In the genomic region with DNA sequence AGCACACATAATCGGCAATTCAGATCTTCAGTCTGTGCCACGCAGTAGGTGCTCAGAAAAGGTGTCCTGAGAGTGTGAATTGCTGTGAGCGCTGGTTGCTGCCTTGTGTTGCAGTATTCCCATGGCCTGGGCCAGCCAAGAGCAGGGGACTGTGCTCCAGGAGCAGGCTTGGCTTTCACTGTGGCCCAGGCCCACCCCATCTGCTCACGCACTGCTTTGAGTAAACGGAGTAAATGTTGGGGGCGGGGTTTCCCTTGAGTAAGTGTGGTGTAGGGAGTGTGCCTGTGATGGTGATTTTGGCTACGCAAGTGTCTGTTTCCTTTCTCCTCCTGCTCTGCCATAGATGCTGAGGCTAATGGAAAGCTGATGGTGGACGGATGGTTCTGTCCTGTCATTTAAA, we compare ENCODE assay signal across 13 cellular contexts. TPM values are rescaled to one million over a fixed set of nuclear protein-coding genes. Genes with fewer than 3 reads are reported as not detected.
A peak's percentile ranks its signal among the peaks of the same experiment; 100 is the strongest.
DNase-seq lines count a peak whose midpoint lies in the region; ATAC-seq, FAIRE-seq and TF ChIP-seq lines count a peak whose summit lies in the region.
"Had no signal": no experiment of that assay in that cellular context is flagged by ENCODE, and none has a peak within 500 bp of the region (broad histone marks: within the 10 kb centered on the region; RNA-seq: fewer than 3 reads in every experiment).

No MANE protein-coding gene starts in this region.

- peaks cover 92% of the 10 kb centered on the region for H3K79me2 ChIP-seq in keratinocyte (ENCODE audit: control insufficient read depth, insufficient read depth, low read length)

- peak overlapping the region; percentile 97 for H3K9ac ChIP-seq in keratinocyte (ENCODE audit: control insufficient read depth, extremely low read depth, insufficient read depth, low read length)

- TF ChIP-seq EP300 in tibial nerve (IDR thresholded peaks at IDR 0.05), result no peak

- intact Hi-C loops in adrenal gland (cut with DNase I), result no loop called here

- TF ChIP-seq POLR2A in adrenal gland (IDR thresholded peaks at IDR 0.05) (no peak), tibial nerve (IDR thresholded peaks at IDR 0.05) (no peak)

- H2AFZ ChIP-seq in keratinocyte (ENCODE audit: control insufficient read depth, low read length), result no peak overlapping the region

- H3K36me3 ChIP-seq in adrenal gland (replicated peaks in 1 of 2) (peaks cover 0 to 6% of the 10 kb centered on the region in 2 donors), keratinocyte (ENCODE audit: control insufficient read depth in 2 of 2, extremely low read depth in 1 of 2, insufficient read depth in 2 of 2, low read length in 2 of 2) (peaks cover 14 to 20% of the 10 kb centered on the region in 2 experiments), tibial nerve (peaks cover 0 to 5% (median 0%) of the 10 kb centered on the region in 3 donors)

- no peaks in the 10 kb centered on the region for H3K9me3 Mint-ChIP-seq in activated T-cell treated with anti-CD3 and anti-CD28 coated beads, Interleukin-2, amount 50 U/mL, for 24 hours
- H3K9me3 Mint-ChIP-seq in activated T-cell treated with anti-CD3 and anti-CD28 coated beads, Interleukin-2, amount 50 U/mL, for 4 hours, result no peaks in the 10 kb centered on the region
- H3K9me3 Mint-ChIP-seq: activated naive CD4-positive, alpha-beta T cell treated with anti-CD3 and anti-CD28 coated beads, Interleukin-2, amount 50 U/mL, for 24 hours had no signal

- dilution Hi-C loops in keratinocyte (cut with MboI; ENCODE audit: extremely low pct_ligation_motif_present, low sequenced_read_pairs), result no loop called here

- H3K36me3 Mint-ChIP-seq in activated T-cell treated with anti-CD3 and anti-CD28 coated beads, Interleukin-2, amount 50 U/mL, for 24 hours (ENCODE audit: low read depth), result peaks cover 17% of the 10 kb centered on the region
- peaks cover 2% of the 10 kb centered on the region for H3K36me3 Mint-ChIP-seq in activated T-cell treated with anti-CD3 and anti-CD28 coated beads, Interleukin-2, amount 50 U/mL, for 4 hours (ENCODE audit: insufficient read depth)

- ATAC-seq in activated T-cell treated with anti-CD3 and anti-CD28 coated beads, Interleukin-2, amount 50 U/mL, for 4 hours, result no peak

- H3K27ac Mint-ChIP-seq in activated T-cell treated with anti-CD3 and anti-CD28 coated beads, Interleukin-2, amount 50 U/mL, for 24 hours, result no peak overlapping the region
- H3K27ac Mint-ChIP-seq: activated naive CD4-positive, alpha-beta T cell treated with anti-CD3 and anti-CD28 coated beads, Interleukin-2, amount 50 U/mL, for 24 hours had no signal

- FAIRE-seq in keratinocyte (lab: Jason Lieb, UNC), result no peak
- FAIRE-seq: RCC 7860 had no signal

- H3K27me3 ChIP-seq in adrenal gland (no peaks in the 10 kb centered on the region), keratinocyte (ENCODE audit: control insufficient read depth, extremely low read depth, insufficient read depth, low read length) (no peaks in the 10 kb centered on the region), tibial nerve (no peaks in the 10 kb centered on the region)

- WGBS in adrenal gland, 4 donors, result 70 to 86% (median 77%) methylated on average over 8 of the region's 8 CpGs
- WGBS in tibial nerve, 2 donors, result 87 to 88% methylated on average over 8 of the region's 8 CpGs

- H3K4me3 ChIP-seq in adrenal gland, result peak overlapping the region in 1 of 4 donors; percentile 84
- peak overlapping the region in 2 of 3 experiments; percentile 60 to 95 for H3K4me3 ChIP-seq in keratinocyte (ENCODE audit: control insufficient read depth in 2 of 3, extremely low read depth in 1 of 3, insufficient read depth in 2 of 3, low read depth in 1 of 3, low read length in 3 of 3)
- H3K4me3 ChIP-seq in tibial nerve, result no peak overlapping the region

- peak overlapping the region; percentile 61 to 94 (median 90) for H3K27ac ChIP-seq in adrenal gland
- peak overlapping the region; percentile 98 for H3K27ac ChIP-seq in keratinocyte (ENCODE audit: control insufficient read depth, insufficient read depth, low read length)
- H3K27ac ChIP-seq in tibial nerve, result peak overlapping the region in 3 of 4 donors; percentile 87 to 94 (median 90)
- H3K27ac ChIP-seq: HL-60, VCaP had no signal

- peaks cover 42% of the 10 kb centered on the region for H3K27me3 Mint-ChIP-seq in activated T-cell treated with anti-CD3 and anti-CD28 coated beads, Interleukin-2, amount 50 U/mL, for 24 hours
- peaks cover 19% of the 10 kb centered on the region for H3K27me3 Mint-ChIP-seq in activated T-cell treated with anti-CD3 and anti-CD28 coated beads, Interleukin-2, amount 50 U/mL, for 4 hours (ENCODE audit: low read depth)

- peaks cover 16% of the 10 kb centered on the region for H3K9me1 ChIP-seq in keratinocyte (ENCODE audit: control insufficient read depth, extremely low read depth, insufficient read depth, low read length)

- H4K20me1 ChIP-seq in keratinocyte (ENCODE audit: control insufficient read depth, extremely low read depth, insufficient read depth, low read length), result peaks cover 45% of the 10 kb centered on the region

- no peaks in the 10 kb centered on the region for H3K9me3 ChIP-seq in adrenal gland (replicated peaks in 1 of 3)
- H3K9me3 ChIP-seq in keratinocyte (ENCODE audit: control insufficient read depth, low read depth, low read length), result no peaks in the 10 kb centered on the region
- H3K9me3 ChIP-seq in tibial nerve, result no peaks in the 10 kb centered on the region

- H3K4me2 ChIP-seq in keratinocyte (ENCODE audit: control insufficient read depth, extremely low read depth, insufficient read depth, low read depth, low read length), result peak overlapping the region; percentile 94

- DNase-seq in activated T-cell treated with anti-CD3 and anti-CD28 coated beads, Interleukin-2, amount 50 U/mL, for 24 hours, result no peak
- DNase-seq in activated T-cell treated with anti-CD3 and anti-CD28 coated beads, Interleukin-2, amount 50 U/mL, for 4 hours, result no peak
- DNase-seq in adrenal gland (peak in 1 of 7 donors; percentile 38), keratinocyte (ENCODE audit: low read depth, low spot score) (no peak), tibial nerve (ENCODE audit: low spot score in 2 of 2) (no peak), NCI-H1436 (lab: John Stamatoyannopoulos, UW) (no peak), NCI-H2081 treated with DMSO at 0.1 percent for 48 hours (lab: John Stamatoyannopoulos, UW) (no peak), NOMO-1 treated with DMSO at 0.1 percent for 48 hours (lab: John Stamatoyannopoulos, UW; ENCODE audit: unreplicated experiment) (no peak)

- H3K4me1 ChIP-seq in adrenal gland (replicated peaks in 1 of 2), result peaks cover 31 to 50% of the 10 kb centered on the region in 2 donors
- H3K4me1 ChIP-seq in keratinocyte (ENCODE audit: control insufficient read depth, extremely low read depth, insufficient read depth, low read length), result peaks cover 25% of the 10 kb centered on the region
- peaks cover 0 to 45% (median 20%) of the 10 kb centered on the region in 4 donors for H3K4me1 ChIP-seq in tibial nerve

- no peak for TF ChIP-seq CTCF in adrenal gland (IDR thresholded peaks at IDR 0.05)
- no peak for TF ChIP-seq CTCF in keratinocyte (optimal IDR thresholded peaks at IDR 0.05 in 1 of 3, IDR thresholded peaks at IDR 0.05 in 1 of 3, conservative IDR thresholded peaks at IDR 0.05 in 1 of 3; ENCODE audit: extremely low read depth in 1 of 3, insufficient read depth in 2 of 3, low read length in 3 of 3)
- TF ChIP-seq CTCF in tibial nerve (IDR thresholded peaks at IDR 0.05), result no peak

- peak overlapping the region; percentile 70 for H3K4me3 Mint-ChIP-seq in activated T-cell treated with anti-CD3 and anti-CD28 coated beads, Interleukin-2, amount 50 U/mL, for 24 hours
- H3K4me3 Mint-ChIP-seq in activated T-cell treated with anti-CD3 and anti-CD28 coated beads, Interleukin-2, amount 50 U/mL, for 4 hours, result no peak overlapping the region

- peaks cover 41% of the 10 kb centered on the region for H3K4me1 Mint-ChIP-seq in activated T-cell treated with anti-CD3 and anti-CD28 coated beads, Interleukin-2, amount 50 U/mL, for 24 hours (ENCODE audit: low read depth)
- H3K4me1 Mint-ChIP-seq in activated T-cell treated with anti-CD3 and anti-CD28 coated beads, Interleukin-2, amount 50 U/mL, for 4 hours (ENCODE audit: low read depth), result peaks cover 20% of the 10 kb centered on the region

RNA-seq across cellular contexts. Expression of a gene that starts 2.3 kb away (rescaled TPM):
- total RNA-seq in activated T-cell treated with anti-CD3 and anti-CD28 coated beads, Interleukin-2, amount 50 U/mL, for 4 hours, result 10 to 100 TPM; 56.5 to 59.1 (median 57.5) TPM
- total RNA-seq in adrenal gland (100 to 1,000 TPM; 190 to 419 (median 311) TPM), tibial nerve (100 to 1,000 TPM; 253 to 417 (median 342) TPM)
- polyA plus RNA-seq in adrenal gland (100 to 1,000 TPM; 157 to 333 (median 254) TPM), keratinocyte (184 to 221 TPM (median 195 TPM) in 3 replicates)
- polyA plus RNA-seq in keratinocyte (2011; ENCODE audit: low read depth), result 508 TPM
- 131 and 183 TPM in 2 replicates for polyA plus RNA-seq in keratinocyte (2011; cell fraction: cytosol; rRNA removed)
- polyA plus RNA-seq in keratinocyte (2011; cell fraction: nucleus; rRNA removed), result 780 and 817 TPM in 2 replicates
- polyA plus RNA-seq in keratinocyte (2012; ENCODE audit: low replicate concordance), result 230 and 284 TPM in 2 replicates
- polyA minus RNA-seq in keratinocyte, result 209 to 373 TPM (median 276 TPM) in 3 replicates
- 229 TPM for polyA minus RNA-seq in keratinocyte (2011; cell fraction: cytosol; rRNA and poly(A)+ RNA removed)
- 205 and 311 TPM in 2 replicates for polyA minus RNA-seq in keratinocyte (2011; cell fraction: nucleus; rRNA and poly(A)+ RNA removed)
- total RNA-seq: B cell had no signal

Comparison
In these comparisons a context has a peak if more than half of its experiments do, and no peak if none do; other contexts are left out.
1. H3K4me3 ChIP-seq: peak in keratinocyte (2 of 3); none in tibial nerve (0 of 4).
2. Peak in every context shown above with its lines, with median percentiles within 50 percentile points of each other: H3K27ac ChIP-seq.